20 cellular contexts compared by ENCODE assay signal in genomic region chr22:17269607-17270261, GRCh38. TPM values are rescaled to one million over a fixed set of nuclear protein-coding genes. Genes with fewer than 3 reads are reported as not detected.
DNase-seq lines count a peak whose midpoint lies in the region; ATAC-seq, FAIRE-seq and TF ChIP-seq lines count a peak whose summit lies in the region.
"Had no signal": no experiment of that assay in that cellular context is flagged by ENCODE, and none has a peak within 500 bp of the region (broad histone marks: within the 10 kb centered on the region; RNA-seq: fewer than 3 reads in every experiment).

No MANE protein-coding gene starts in this region.

- no peak overlapping the region for H3K27ac ChIP-seq in GM12878 (ENCODE audit: control insufficient read depth, insufficient read depth)
- H3K27ac ChIP-seq in mesendoderm (ENCODE audit: low read depth, low read length) = peak overlapping the region; percentile 98
- H3K27ac ChIP-seq: SJCRH30, thyroid gland had no signal

- H2BK120ac ChIP-seq in mesendoderm (ENCODE audit: low read depth, low read length) = peak overlapping the region; percentile 1

- H3K4me1 ChIP-seq in GM12878 (ENCODE audit: control insufficient read depth, insufficient read depth, low read length) (peaks cover 3% of the 10 kb centered on the region; the same call in 1 of the 2 replicates), mesendoderm (ENCODE audit: control insufficient read depth, low read depth, low read length) (peaks cover 48% of the 10 kb centered on the region)
- H3K4me1 ChIP-seq: BE2C, thyroid gland had no signal

- H4K5ac ChIP-seq in mesendoderm (ENCODE audit: low read length) = no peak overlapping the region

- H3K23ac ChIP-seq in mesendoderm (ENCODE audit: low read length) = no peak overlapping the region

- H2BK5ac ChIP-seq in mesendoderm (ENCODE audit: low read length) = peak overlapping the region; percentile 38

- peak overlapping the region; percentile 73 for H3K56ac ChIP-seq in mesendoderm (ENCODE audit: low read length)

- POLR2A ChIA-PET in GM12878 (lab: Charles Lee) = interaction anchor here (0.6 to 1.4 kb wide), 4 partner anchors 19 to 437 kb away, joined by 3 to 4 read pairs (median 3); no protein-coding TSS in a partner anchor

- no peak overlapping the region for H3K4me2 ChIP-seq in GM12878 (ENCODE audit: control insufficient read depth, insufficient read depth)
- no peak overlapping the region for H3K4me2 ChIP-seq in mesendoderm (ENCODE audit: low read length)

- RAD21 ChIA-PET in GM12878 (lab: Charles Lee; ENCODE audit: unreplicated experiment) = interaction anchor here (1.0 to 2.0 kb wide), 8 partner anchors 10 to 232 kb away, joined by 3 to 13 read pairs (median 5); no protein-coding TSS in a partner anchor

- no peaks in the 10 kb centered on the region for H4K20me1 ChIP-seq in GM12878 (ENCODE audit: control insufficient read depth, insufficient read depth)

- ATAC-seq in GM12878 (peak; percentile 35), GM19452 (IDR thresholded peaks at IDR 0.05; ENCODE audit: unreplicated experiment) (no peak)

- CTCF ChIA-PET in GM12878 (lab: Yijun Ruan, JAX) = interaction anchor here (0.9 to 2.1 kb wide), 9 partner anchors 9 to 232 kb away, joined by 3 to 13 read pairs (median 5); no protein-coding TSS in a partner anchor

- TF ChIP-seq CTCF in GM12878 (IDR thresholded peaks at IDR 0.05 in 2 of 3, conservative IDR thresholded peaks at IDR 0.05 in 1 of 3; ENCODE audit: control insufficient read depth in 2 of 3, extremely low read depth in 1 of 3, insufficient read depth in 1 of 3, low read depth in 3 of 3, low read length in 3 of 3) = no peak

- WGBS in GM12878 (ENCODE audit: insufficient coverage, insufficient replicate concordance, low lambda C conversion rate, missing lambda C conversion rate) = 74% methylated on average over 14 of the region's 14 CpGs
- no CpG with 5 or more reads among the region's 14 CpGs for WGBS in mesendoderm (ENCODE audit: extremely low coverage, insufficient coverage, low lambda C conversion rate)

- H3K36me3 ChIP-seq in GM12878 (ENCODE audit: control insufficient read depth in 2 of 2, insufficient read depth in 2 of 2, low read length in 1 of 2) = no peaks in the 10 kb centered on the region
- H3K36me3 ChIP-seq in mesendoderm (ENCODE audit: control insufficient read depth, insufficient read depth, low read length) = no peaks in the 10 kb centered on the region
- H3K36me3 ChIP-seq: BE2C, SJCRH30, thyroid gland had no signal

- H3K4me3 ChIP-seq in GM12878 (no peak overlapping the region), mesendoderm (ENCODE audit: low read length) (no peak overlapping the region)
- H3K4me3 ChIP-seq: SJCRH30, thyroid gland had no signal

- no peak for FAIRE-seq in GM12878 (lab: Jason Lieb, UNC)
- FAIRE-seq: frontal cortex had no signal

- no peaks in the 10 kb centered on the region for H3K9me3 ChIP-seq in GM12878 (replicated peaks; ENCODE audit: control insufficient read depth, insufficient read depth, low read length)
- H3K9me3 ChIP-seq: BE2C, SJCRH30, thyroid gland had no signal

- TF ChIP-seq POLR2A in GM12878 (IDR thresholded peaks at IDR 0.05; ENCODE audit: low read depth, low read length) = no peak

- intact Hi-C loops in GM12878 (cut with micrococcal nuclease; ENCODE audit: unreplicated experiment) = loop anchor here (5.0 kb wide), 1 partner anchor 33 kb away; no protein-coding TSS in a partner anchor

- no peak overlapping the region for H2BK15ac ChIP-seq in mesendoderm (replicated peaks; ENCODE audit: low read depth)

- DNase-seq in NCI-H82 (lab: John Stamatoyannopoulos, UW) = peak; percentile 39
- DNase-seq in NCI-H82 treated with DMSO at 0.1 percent for 48 hours (lab: John Stamatoyannopoulos, UW; ENCODE audit: unreplicated experiment) = no peak
- no peak for DNase-seq in GM12878 (ENCODE audit: low read depth, low spot score)
- DNase-seq in mesendoderm = no peak
- peak; percentile 39 for DNase-seq in ureter (ENCODE audit: low spot score)
- DNase-seq in OCI-M2 (lab: John Stamatoyannopoulos, UW; ENCODE audit: unreplicated experiment) = no peak
- DNase-seq in UCSD-AML1 (lab: John Stamatoyannopoulos, UW; ENCODE audit: unreplicated experiment) = no peak
- DNase-seq: 8988T; activated effector memory CD4-positive, alpha-beta T cell treated with anti-CD3 and anti-CD28 coated beads, Interleukin-2, amount 50 U/mL, for 16 hours; BE2C; cerebellar nuclear complex; Kasumi-1; NCI-H1105; NCI-H226; OCI-M1; thyroid gland had no signal

- no peak overlapping the region for H3K4ac ChIP-seq in mesendoderm (ENCODE audit: low read depth, low read length)

- H2AFZ ChIP-seq in GM12878 (ENCODE audit: control insufficient read depth, low read depth, low read length) = no peak overlapping the region

- no peaks in the 10 kb centered on the region for H3K79me1 ChIP-seq in mesendoderm (ENCODE audit: low read length)

- H3K18ac ChIP-seq in mesendoderm (ENCODE audit: low read length) = peak overlapping the region; percentile 8

- TF ChIP-seq RAD21 in GM12878 (IDR thresholded peaks at IDR 0.05; ENCODE audit: insufficient read depth, low read depth, low read length) = no peak

- TF ChIP-seq EP300 in GM12878 (IDR thresholded peaks at IDR 0.05; ENCODE audit: borderline replicate concordance in 1 of 2, control insufficient read depth in 1 of 2, low read depth in 2 of 2, low read length in 2 of 2) = no peak

- no peak overlapping the region for H3K9ac ChIP-seq in GM12878 (ENCODE audit: control insufficient read depth, insufficient read depth, low read length)
- peak overlapping the region; percentile 15 for H3K9ac ChIP-seq in mesendoderm (ENCODE audit: low read length)

- no TSS peak for BruUV-seq in GM12878 (replicated peaks; lab: Mats Ljungman, UMichigan)

- no peaks in the 10 kb centered on the region for H3K79me2 ChIP-seq in GM12878 (ENCODE audit: control insufficient read depth, insufficient read depth, low read length)
- no peaks in the 10 kb centered on the region for H3K79me2 ChIP-seq in mesendoderm (ENCODE audit: control insufficient read depth, insufficient read depth, low read length)

- SMC1A ChIA-PET in GM12878 (lab: Charles Lee; ENCODE audit: uncharacterized antibody, unreplicated experiment) = interaction anchor here (0.7 to 2.1 kb wide), 8 partner anchors 10 to 231 kb away, joined by 3 to 13 read pairs (median 4); no protein-coding TSS in a partner anchor

- no peak overlapping the region for H4K8ac ChIP-seq in mesendoderm (ENCODE audit: low read depth, low read length)

- peak overlapping the region; percentile 98 for H2AK5ac ChIP-seq in mesendoderm (ENCODE audit: low read length)

- no peaks in the 10 kb centered on the region for H3K27me3 ChIP-seq in GM12878 (replicated peaks in 1 of 2; ENCODE audit: control insufficient read depth in 2 of 2, insufficient read depth in 2 of 2, low read length in 1 of 2)
- H3K27me3 ChIP-seq in mesendoderm (ENCODE audit: insufficient read depth, low read length, poor library complexity) = no peaks in the 10 kb centered on the region
- H3K27me3 ChIP-seq: BE2C, SJCRH30, thyroid gland had no signal

- in situ Hi-C loops in GM12878 (cut with MboI) = no loop called here

TF ChIP-seq in GM12878, 131 proteins besides CTCF, POLR2A, EP300 and RAD21 (continues in another document):
- TF ChIP-seq BCL11A (IDR thresholded peaks at IDR 0.05; ENCODE audit: low read depth, low read length) (no peak), NRF1 (conservative IDR thresholded peaks at IDR 0.05; ENCODE audit: low read depth, low read length) (no peak), PML (IDR thresholded peaks at IDR 0.05; ENCODE audit: low read length) (no peak), REST (IDR thresholded peaks at IDR 0.05; ENCODE audit: low read depth, low read length) (no peak)

RNA-seq across cellular contexts. Expression of gene ADA2, which starts 50.5 kb away (rescaled TPM):
- total RNA-seq in GM12878 (2013; cell fraction: nucleolus; rRNA removed) = 44.9 and 47.6 TPM in 2 replicates
- 10.2 and 10.3 TPM in 2 replicates for total RNA-seq in GM12878 (2014; rRNA removed)
- total RNA-seq in GM12878 (2014; rRNA removed; fragmentation: Illumina TruSeq; extraction: Trizol) = 7.2 and 8.1 TPM in 2 replicates
- 24.5 and 24.7 TPM in 2 replicates for total RNA-seq in GM12878 (2021)
- 6.7 TPM for polyA plus RNA-seq in GM12878 (2011; ENCODE audit: low read depth)
- 6.2 and 10.4 TPM in 2 replicates for polyA plus RNA-seq in GM12878 (2011; rRNA removed)
- 8.6 and 10.3 TPM in 2 replicates for polyA plus RNA-seq in GM12878 (2011; cell fraction: cytosol; rRNA removed)
- polyA plus RNA-seq in GM12878 (2011; cell fraction: nucleus; rRNA removed) = 19.1 and 19.2 TPM in 2 replicates
- 9.1 and 9.4 TPM in 2 replicates for polyA plus RNA-seq in GM12878 (2012)
- polyA plus RNA-seq in GM12878 (2014; fragmentation: Illumina TruSeq; extraction: Trizol) = 21.2 and 21.4 TPM in 2 replicates
- 1 to 10 TPM; 5.5 to 7.1 TPM for polyA plus RNA-seq in GM12878 (2014; fragmentation: Nextera tagmentation; extraction: Ambion mirVana)
- polyA plus RNA-seq in GM12878 (2014; rRNA removed) = 12.6 and 16.5 TPM in 2 replicates
- polyA plus RNA-seq in GM12878 (2016; fragmentation: Nextera tagmentation; extraction: Ambion mirVana) = 1 to 10 TPM; 7.0 to 7.5 TPM
- polyA minus RNA-seq in GM12878 (2011; rRNA and poly(A)+ RNA removed) = 12.4 and 14.8 TPM in 2 replicates
- 4.9 and 8.8 TPM in 2 replicates for polyA minus RNA-seq in GM12878 (2011; cell fraction: cytosol; rRNA and poly(A)+ RNA removed)
- polyA minus RNA-seq in GM12878 (2011; cell fraction: nucleus; rRNA and poly(A)+ RNA removed) = 5.1 and 10.0 TPM in 2 replicates
- 14.9 TPM for polyA plus RNA-seq in mesendoderm (2013, experiment 1 of 2)
- polyA plus RNA-seq in mesendoderm (2013, experiment 2 of 2) = 15.2 TPM
- 22.9 TPM for total RNA-seq in ureter
- total RNA-seq: HT-29 had no signal

Comparison
In these comparisons a context has a peak if more than half of its experiments do, and no peak if none do; other contexts are left out.
1. DNase-seq: peak in NCI-H82 (single experiment) and ureter (single experiment); none in NCI-H82 treated with DMSO at 0.1 percent for 48 hours (single experiment), GM12878 (single experiment), mesendoderm (single experiment), OCI-M2 (single experiment) and UCSD-AML1 (single experiment).